In genomic region chr6:46042355-46042999, GRCh38 we compare ENCODE assay signal across 8 cellular contexts. TPM values are rescaled to one million over a fixed set of nuclear protein-coding genes. Genes with fewer than 3 reads are reported as not detected.
DNase-seq lines count a peak whose midpoint lies in the region; ATAC-seq and TF ChIP-seq lines count a peak whose summit lies in the region.

No MANE protein-coding gene starts in this region.

- H3K27ac Mint-ChIP-seq in T-helper 17 cell, result no peak overlapping the region

- H3K4me3 ChIP-seq in H7 (ENCODE audit: insufficient read depth, low read depth, low read length), result no peak overlapping the region
- H3K4me3 ChIP-seq in cardiac muscle cell, result no peak overlapping the region
- H3K4me3 ChIP-seq in retinal pigment epithelial cell (ENCODE audit: low read length), result no peak overlapping the region

- no peak overlapping the region for H3K27ac ChIP-seq in cardiac muscle cell

- no peaks in the 10 kb centered on the region for H3K36me3 Mint-ChIP-seq in T-helper 17 cell (ENCODE audit: low read depth)

- intact Hi-C loops in Right ventricle myocardium superior (cut with DNase I), result no loop called here
- intact Hi-C loops in cardiac septum (cut with DNase I), result no loop called here

- H3K27me3 ChIP-seq in H7 (ENCODE audit: control insufficient read depth, insufficient read depth, low read length), result no peaks in the 10 kb centered on the region
- no peaks in the 10 kb centered on the region for H3K27me3 ChIP-seq in cardiac muscle cell

- H3K9me3 ChIP-seq in T-helper 17 cell (ENCODE audit: control insufficient read depth, low read length, poor library complexity, severe bottlenecking), result no peaks in the 10 kb centered on the region
- no peaks in the 10 kb centered on the region for H3K9me3 ChIP-seq in cardiac muscle cell (ENCODE audit: low read depth)

- TF ChIP-seq CTCF in cardiac muscle cell (IDR thresholded peaks at IDR 0.05; ENCODE audit: low read depth, low read length) (peak; percentile 70), retinal pigment epithelial cell (conservative IDR thresholded peaks at IDR 0.05; ENCODE audit: low read depth, low read length) (peak; percentile 59)

- ATAC-seq in Right ventricle myocardium superior (ENCODE audit: poor library complexity), result peak; percentile 63
- peak; percentile 72 for ATAC-seq in T-helper 17 cell
- ATAC-seq in HG03045 (IDR thresholded peaks at IDR 0.05; ENCODE audit: unreplicated experiment), result no peak

- peaks cover 18% of the 10 kb centered on the region for H3K4me1 ChIP-seq in cardiac muscle cell (ENCODE audit: low read depth)

- H3K27me3 Mint-ChIP-seq in T-helper 17 cell, result peaks cover 4% of the 10 kb centered on the region

- H3K4me3 Mint-ChIP-seq in T-helper 17 cell, result no peak overlapping the region

- H3K36me3 ChIP-seq in H7 (replicated peaks; ENCODE audit: control insufficient read depth, insufficient read depth, low read length), result no peaks in the 10 kb centered on the region
- no peaks in the 10 kb centered on the region for H3K36me3 ChIP-seq in cardiac muscle cell

- H3K4me1 Mint-ChIP-seq in T-helper 17 cell, result peaks cover 4% of the 10 kb centered on the region

- no peak for DNase-seq in Right ventricle myocardium superior
- DNase-seq in cardiac septum (ENCODE audit: low spot score), result no peak
- peak; percentile 58 for DNase-seq in H7
- peak; percentile 32 for DNase-seq in NCI-H1105 (lab: John Stamatoyannopoulos, UW)
- DNase-seq in T-helper 17 cell, result no peak
- DNase-seq in cardiac muscle cell (ENCODE audit: low read depth in 1 of 2, low spot score in 1 of 2), result peak; percentile 65 to 74
- no peak for DNase-seq in retinal pigment epithelial cell (ENCODE audit: low read depth)

RNA-seq across cellular contexts. Expression of gene CLIC5, which starts 26.8 kb away (rescaled TPM):
- total RNA-seq in Right ventricle myocardium superior, result 279 TPM
- total RNA-seq in cardiac septum, result 376 TPM
- total RNA-seq in H7 (2014; rRNA removed; shearing (Covaris generic)), result 0.45 TPM in 1 of 2 replicates, not detected in the other
- 10 to 100 TPM in 1 of 2 donors, 1 to 10 TPM in 1; 7.2 to 10.1 TPM for total RNA-seq in T-helper 17 cell
- 11.2 and 24.5 TPM in 2 replicates for total RNA-seq in cardiac muscle cell
- 10.5 and 13.5 TPM in 2 replicates for polyA plus RNA-seq in cardiac muscle cell

Comparison
In these comparisons a context has a peak if more than half of its experiments do, and no peak if none do; other contexts are left out.
1. DNase-seq: peak in H7 (single experiment), NCI-H1105 (single experiment) and cardiac muscle cell (2 of 2); none in Right ventricle myocardium superior (single experiment), cardiac septum (single experiment), T-helper 17 cell (0 of 3) and retinal pigment epithelial cell (single experiment).
2. RNA of gene CLIC5, which starts 26.8 kb away (total RNA-seq): 376 TPM in cardiac septum (single experiment) and 279 TPM in Right ventricle myocardium superior (single experiment); 11.2 to 24.5 TPM in cardiac muscle cell, 7.2 to 10.1 TPM in T-helper 17 cell and 0.45 TPM in H7; every median in the first group is over 10 times any median in the second.